ENCODE assay signal across 8 cellular contexts in the genomic region with DNA sequence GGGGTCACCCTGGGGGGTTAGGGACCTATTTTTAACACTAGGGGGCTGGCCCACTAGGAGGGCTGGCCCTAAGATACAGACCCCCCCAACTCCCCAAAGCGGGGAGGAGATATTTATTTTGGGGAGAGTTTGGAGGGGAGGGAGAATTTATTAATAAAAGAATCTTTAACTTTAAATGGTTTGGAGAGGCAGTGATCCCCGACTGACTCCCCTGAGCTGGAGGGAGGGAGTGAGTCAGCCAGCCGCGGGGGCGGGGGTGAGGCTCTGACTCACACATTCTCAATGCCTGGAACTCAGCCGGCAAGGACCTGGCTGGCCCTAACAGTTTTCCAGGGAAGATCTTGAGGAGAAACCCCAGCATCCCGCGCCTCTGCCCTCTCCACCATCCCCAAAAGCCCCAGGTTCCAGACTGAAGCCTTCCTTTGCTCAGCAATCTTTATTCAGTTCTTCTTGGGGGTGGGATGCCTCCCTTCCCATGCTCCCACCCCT. TPM values are rescaled to one million over a fixed set of nuclear protein-coding genes. Genes with fewer than 3 reads are reported as not detected.
DNase-seq lines count a peak whose midpoint lies in the region; ATAC-seq, FAIRE-seq and TF ChIP-seq lines count a peak whose summit lies in the region.

No MANE protein-coding gene starts in this region.

- H3K27me3 ChIP-seq in HepG2 (ENCODE audit: control insufficient read depth in 1 of 2, insufficient read depth in 2 of 2, low read length in 2 of 2), result no peaks in the 10 kb centered on the region; a peak in 2 of 5 replicates

- H3K27ac Mint-ChIP-seq in activated CD4-positive, alpha-beta T cell treated with anti-CD3 and anti-CD28 coated beads, Interleukin-2, amount 10 ng/mL, durations not matched to agents 7 days and 5 days, result peak overlapping the region; percentile 95

- intact Hi-C loops in HepG2 (cut with micrococcal nuclease; ENCODE audit: unreplicated experiment), result no loop called here

- no peaks in the 10 kb centered on the region for H3K9me3 Mint-ChIP-seq in activated CD4-positive, alpha-beta T cell treated with anti-CD3 and anti-CD28 coated beads, Interleukin-2, amount 10 ng/mL, durations not matched to agents 7 days and 5 days

- peaks cover 5% of the 10 kb centered on the region for H3K79me2 ChIP-seq in HepG2 (ENCODE audit: insufficient read depth, low read length)

- FAIRE-seq in HepG2 (lab: Jason Lieb, UNC), result no peak

- peak overlapping the region; percentile 99 for H3K9ac ChIP-seq in HepG2 (ENCODE audit: insufficient read depth, low read depth, low read length)

- 6% methylated on average over 8 of the region's 8 CpGs for WGBS in HepG2 (ENCODE audit: low lambda C conversion rate)

- peak overlapping the region; percentile 69; the same call in 1 of the 2 replicates for H3K27ac ChIP-seq in C4-2B
- H3K27ac ChIP-seq in cingulate gyrus (ENCODE audit: low read depth, low read length), result peak overlapping the region; percentile 94
- H3K27ac ChIP-seq in HepG2 (ENCODE audit: extremely low read length, insufficient read depth, low read length), result peak overlapping the region; percentile 93

- POLR2A ChIA-PET in activated CD4-positive, alpha-beta T cell treated with anti-CD3 and anti-CD28 coated beads, Interleukin-2, amount 10 ng/mL, durations not matched to agents 7 days and 5 days (lab: Charles Lee), result interaction anchor here (0.9 kb wide), 1 partner anchor 37 kb away, joined by 5 read pairs; no protein-coding TSS in a partner anchor
- POLR2A ChIA-PET in HepG2 (lab: Yijun Ruan, JAX), result interaction anchor here (0.6 to 18.8 kb wide), 13 partner anchors 9 to 227 kb away, joined by 3 to 750 read pairs (median 5); partner anchors contain the start of genes CLDN9, IL32, PKMYT1 and ZNF213

- H3K4me1 Mint-ChIP-seq in activated CD4-positive, alpha-beta T cell treated with anti-CD3 and anti-CD28 coated beads, Interleukin-2, amount 10 ng/mL, durations not matched to agents 7 days and 5 days, result peaks cover 55% of the 10 kb centered on the region

- BruUV-seq in HepG2 (replicated peaks; lab: Mats Ljungman, UMichigan), result no TSS peak

- CTCF ChIA-PET in activated CD4-positive, alpha-beta T cell treated with anti-CD3 and anti-CD28 coated beads, Interleukin-2, amount 10 ng/mL, durations not matched to agents 7 days and 5 days (lab: Charles Lee), result interaction anchor here (0.7 to 8.0 kb wide), 10 partner anchors 10 to 126 kb away, joined by 3 to 90 read pairs (median 4); partner anchors contain the start of gene MMP25
- CTCF ChIA-PET in HepG2 (lab: Yijun Ruan, JAX; ENCODE audit: low intra/inter-chr PET ratio, low total read pairs), result no interaction called here

- peak overlapping the region; percentile 84 for H3K4me3 Mint-ChIP-seq in activated CD4-positive, alpha-beta T cell treated with anti-CD3 and anti-CD28 coated beads, Interleukin-2, amount 10 ng/mL, durations not matched to agents 7 days and 5 days

- peak in 1 of 2 experiments; percentile 40; a peak in 2 of 4 replicates for TF ChIP-seq POLR2A in HepG2 (IDR thresholded peaks at IDR 0.05; ENCODE audit: insufficient read depth in 1 of 2, low read depth in 2 of 2, low read length in 2 of 2)

- H3K9me3 ChIP-seq in HepG2 (ENCODE audit: low read length), result no peaks in the 10 kb centered on the region

- H2AFZ ChIP-seq in HepG2 (ENCODE audit: low read length), result no peak overlapping the region

- in situ Hi-C loops in HepG2 (cut with HindIII; ENCODE audit: extremely low pct_ligation_motif_present, low pct_unique_long_range_greater_than_20kb), result no loop called here

- ATAC-seq in HepG2 (peak; percentile 14), GM18867 (IDR thresholded peaks at IDR 0.05; ENCODE audit: unreplicated experiment) (no peak)

- H3K4me2 ChIP-seq in HepG2 (ENCODE audit: low read depth, low read length), result peak overlapping the region; percentile 85

- peak overlapping the region; percentile 65 to 93 (median 76); a peak in 5 of 6 replicates for H3K4me3 ChIP-seq in HepG2 (replicated peaks in 1 of 3; ENCODE audit: insufficient read depth in 1 of 3, low read depth in 2 of 3, low read length in 3 of 3)

- 0 out of 2 replicates have a peak, but pooled peaks have one; percentile 14 for TF ChIP-seq RAD21 in HepG2 (CRISPR knock-in tag; IDR thresholded peaks at IDR 0.05)

- peaks cover 10% of the 10 kb centered on the region for H3K27me3 Mint-ChIP-seq in activated CD4-positive, alpha-beta T cell treated with anti-CD3 and anti-CD28 coated beads, Interleukin-2, amount 10 ng/mL, durations not matched to agents 7 days and 5 days

- H3K4me1 ChIP-seq in HepG2 (ENCODE audit: insufficient read depth, low read length), result peaks cover 55% of the 10 kb centered on the region

- H4K20me1 ChIP-seq in HepG2 (ENCODE audit: insufficient read depth, low read length), result peaks cover 31% of the 10 kb centered on the region; the same call in 1 of the 2 replicates

- TF ChIP-seq CTCF in C4-2B (conservative IDR thresholded peaks at IDR 0.05), result no peak
- no peak for TF ChIP-seq CTCF in HepG2 (CRISPR knock-in tag; IDR thresholded peaks at IDR 0.05)

- no peak for TF ChIP-seq EP300 in HepG2 (IDR thresholded peaks at IDR 0.05; ENCODE audit: low read depth in 2 of 2, low read length in 2 of 2)
- no peak for TF ChIP-seq EP300 in HepG2 (CRISPR knock-in tag; IDR thresholded peaks at IDR 0.05; ENCODE audit: borderline replicate concordance)

- peaks cover 19% of the 10 kb centered on the region for H3K36me3 Mint-ChIP-seq in activated CD4-positive, alpha-beta T cell treated with anti-CD3 and anti-CD28 coated beads, Interleukin-2, amount 10 ng/mL, durations not matched to agents 7 days and 5 days (ENCODE audit: low read depth)

- peaks cover 14 to 17% of the 10 kb centered on the region in 2 experiments; a peak in 4 of 5 replicates for H3K36me3 ChIP-seq in HepG2 (replicated peaks in 1 of 2; ENCODE audit: control insufficient read depth in 1 of 2, insufficient read depth in 2 of 2, low read length in 2 of 2)

- DNase-seq in LHCN-M2 (ENCODE audit: low read depth) (peak; percentile 96), HepG2 (ENCODE audit: low spot score) (peak; percentile 76), NCI-H146 (lab: John Stamatoyannopoulos, UW) (no peak)
- peak; percentile 71 for DNase-seq in activated CD4-positive, alpha-beta T cell treated with anti-CD3 and anti-CD28 coated beads, Interleukin-2, amount 10 ng/mL, durations not matched to agents 7 days and 5 days
- DNase-seq in stimulated activated CD4-positive, alpha-beta T cell treated with anti-CD3 and anti-CD28 coated beads, Interleukin-2, amount 100 ng/mL, for 4 hours (ENCODE audit: low read depth), result peak; percentile 91

RNA-seq across cellular contexts. Expression of gene HCFC1R1, which starts 1.5 kb away (rescaled TPM):
- 20.6 and 28.1 TPM in 2 replicates for total RNA-seq in LHCN-M2 (2014; rRNA removed)
- 165 TPM for polyA plus RNA-seq in LHCN-M2 (2012)
- 10 to 100 TPM; 38.3 to 44.1 TPM for total RNA-seq in activated CD4-positive, alpha-beta T cell treated with anti-CD3 and anti-CD28 coated beads, Interleukin-2, amount 10 ng/mL, durations not matched to agents 7 days and 5 days
- total RNA-seq in HepG2 (2016; rRNA removed; fragmentation: Illumina TruSeq; extraction: Trizol), result 8.3 and 16.1 TPM in 2 replicates
- total RNA-seq in HepG2 (2016; cell fraction: cytosol; rRNA removed; fragmentation: Illumina TruSeq; extraction: Trizol; ENCODE audit: low read depth), result 37.5 and 42.2 TPM in 2 replicates
- total RNA-seq in HepG2 (2016; cell fraction: insoluble cytoplasmic fraction; rRNA removed; fragmentation: Illumina TruSeq; extraction: Trizol), result 13.2 and 13.5 TPM in 2 replicates
- 20.6 and 28.5 TPM in 2 replicates for total RNA-seq in HepG2 (2016; cell fraction: membrane; rRNA removed; fragmentation: Illumina TruSeq; extraction: Trizol)
- total RNA-seq in HepG2 (2016; cell fraction: nucleus; rRNA removed; fragmentation: Illumina TruSeq; extraction: Trizol), result 8.9 and 10.2 TPM in 2 replicates
- 13.8 and 18.3 TPM in 2 replicates for polyA plus RNA-seq in HepG2 (2011; rRNA removed)
- 10.4 and 22.3 TPM in 2 replicates for polyA plus RNA-seq in HepG2 (2011; cell fraction: cytosol; rRNA removed)
- 15.6 and 17.0 TPM in 2 replicates for polyA plus RNA-seq in HepG2 (2011; cell fraction: nucleus; rRNA removed)
- 21.9 and 22.5 TPM in 2 replicates for polyA plus RNA-seq in HepG2 (2012)
- 78.3 and 82.9 TPM in 2 replicates for polyA plus RNA-seq in HepG2 (2016; cell fraction: cytosol; fragmentation: Illumina TruSeq; extraction: Trizol; ENCODE audit: low read depth)
- polyA plus RNA-seq in HepG2 (2016; cell fraction: insoluble cytoplasmic fraction; fragmentation: Illumina TruSeq; extraction: Trizol; ENCODE audit: low read depth), result 22.8 and 27.5 TPM in 2 replicates
- 50.2 and 52.2 TPM in 2 replicates for polyA plus RNA-seq in HepG2 (2016; cell fraction: membrane; fragmentation: Illumina TruSeq; extraction: Trizol; ENCODE audit: low read depth)
- polyA plus RNA-seq in HepG2 (2016; cell fraction: nucleus; fragmentation: Illumina TruSeq; extraction: Trizol; ENCODE audit: insufficient read depth, low read depth), result 27.0 and 28.5 TPM in 2 replicates
- 10.3 and 23.2 TPM in 2 replicates for polyA minus RNA-seq in HepG2 (2011; rRNA and poly(A)+ RNA removed; ENCODE audit: low replicate concordance)
- 8.5 and 9.0 TPM in 2 replicates for polyA minus RNA-seq in HepG2 (2011; cell fraction: cytosol; rRNA and poly(A)+ RNA removed)
- polyA minus RNA-seq in HepG2 (2011; cell fraction: nucleus; rRNA and poly(A)+ RNA removed), result 1.9 and 2.8 TPM in 2 replicates

RNA-seq across cellular contexts. Expression of gene THOC6, which starts 1.6 kb away (rescaled TPM):
- total RNA-seq in LHCN-M2 (2014; rRNA removed), result 18.0 and 18.7 TPM in 2 replicates
- polyA plus RNA-seq in LHCN-M2 (2012), result 16.9 TPM
- total RNA-seq in activated CD4-positive, alpha-beta T cell treated with anti-CD3 and anti-CD28 coated beads, Interleukin-2, amount 10 ng/mL, durations not matched to agents 7 days and 5 days, result 10 to 100 TPM; 49.5 to 58.4 TPM
- 37.0 TPM in 2 replicates for total RNA-seq in HepG2 (2016; rRNA removed; fragmentation: Illumina TruSeq; extraction: Trizol)
- 28.6 and 34.8 TPM in 2 replicates for total RNA-seq in HepG2 (2016; cell fraction: cytosol; rRNA removed; fragmentation: Illumina TruSeq; extraction: Trizol; ENCODE audit: low read depth)
- 32.0 and 40.9 TPM in 2 replicates for total RNA-seq in HepG2 (2016; cell fraction: insoluble cytoplasmic fraction; rRNA removed; fragmentation: Illumina TruSeq; extraction: Trizol)
- total RNA-seq in HepG2 (2016; cell fraction: membrane; rRNA removed; fragmentation: Illumina TruSeq; extraction: Trizol), result 37.8 and 51.5 TPM in 2 replicates
- total RNA-seq in HepG2 (2016; cell fraction: nucleus; rRNA removed; fragmentation: Illumina TruSeq; extraction: Trizol), result 22.9 TPM in 2 replicates
- polyA plus RNA-seq in HepG2 (2011; rRNA removed), result 32.1 and 33.5 TPM in 2 replicates
- 25.6 and 35.3 TPM in 2 replicates for polyA plus RNA-seq in HepG2 (2011; cell fraction: cytosol; rRNA removed)
- 116 and 131 TPM in 2 replicates for polyA plus RNA-seq in HepG2 (2011; cell fraction: nucleus; rRNA removed)
- polyA plus RNA-seq in HepG2 (2012), result 28.1 and 32.9 TPM in 2 replicates
- polyA plus RNA-seq in HepG2 (2016; cell fraction: cytosol; fragmentation: Illumina TruSeq; extraction: Trizol; ENCODE audit: low read depth), result 33.8 and 44.7 TPM in 2 replicates
- polyA plus RNA-seq in HepG2 (2016; cell fraction: insoluble cytoplasmic fraction; fragmentation: Illumina TruSeq; extraction: Trizol; ENCODE audit: low read depth), result 43.4 and 44.7 TPM in 2 replicates
- 37.0 and 50.8 TPM in 2 replicates for polyA plus RNA-seq in HepG2 (2016; cell fraction: membrane; fragmentation: Illumina TruSeq; extraction: Trizol; ENCODE audit: low read depth)
- polyA plus RNA-seq in HepG2 (2016; cell fraction: nucleus; fragmentation: Illumina TruSeq; extraction: Trizol; ENCODE audit: insufficient read depth, low read depth), result 55.2 and 56.2 TPM in 2 replicates
- polyA minus RNA-seq in HepG2 (2011; rRNA and poly(A)+ RNA removed; ENCODE audit: low replicate concordance), result 39.0 and 64.3 TPM in 2 replicates
- 13.7 and 16.5 TPM in 2 replicates for polyA minus RNA-seq in HepG2 (2011; cell fraction: cytosol; rRNA and poly(A)+ RNA removed)
- polyA minus RNA-seq in HepG2 (2011; cell fraction: nucleus; rRNA and poly(A)+ RNA removed), result 23.3 and 24.7 TPM in 2 replicates

RNA-seq across cellular contexts. Expression of gene TNFRSF12A, which starts 2.1 kb away (rescaled TPM):
- total RNA-seq in LHCN-M2 (2014; rRNA removed), result 574 and 676 TPM in 2 replicates
- 569 TPM for polyA plus RNA-seq in LHCN-M2 (2012)
- total RNA-seq in activated CD4-positive, alpha-beta T cell treated with anti-CD3 and anti-CD28 coated beads, Interleukin-2, amount 10 ng/mL, durations not matched to agents 7 days and 5 days, result 1 to 10 TPM; 1.8 to 2.1 TPM
- 36.5 and 66.0 TPM in 2 replicates for total RNA-seq in HepG2 (2016; rRNA removed; fragmentation: Illumina TruSeq; extraction: Trizol)
- 43.4 and 53.1 TPM in 2 replicates for total RNA-seq in HepG2 (2016; cell fraction: cytosol; rRNA removed; fragmentation: Illumina TruSeq; extraction: Trizol; ENCODE audit: low read depth)
- total RNA-seq in HepG2 (2016; cell fraction: insoluble cytoplasmic fraction; rRNA removed; fragmentation: Illumina TruSeq; extraction: Trizol), result 26.5 and 67.0 TPM in 2 replicates
- 51.6 and 58.5 TPM in 2 replicates for total RNA-seq in HepG2 (2016; cell fraction: membrane; rRNA removed; fragmentation: Illumina TruSeq; extraction: Trizol)
- total RNA-seq in HepG2 (2016; cell fraction: nucleus; rRNA removed; fragmentation: Illumina TruSeq; extraction: Trizol), result 52.1 and 57.5 TPM in 2 replicates
- 61.9 and 118 TPM in 2 replicates for polyA plus RNA-seq in HepG2 (2011; rRNA removed)
- polyA plus RNA-seq in HepG2 (2011; cell fraction: cytosol; rRNA removed), result 90.0 and 93.7 TPM in 2 replicates
- 113 and 117 TPM in 2 replicates for polyA plus RNA-seq in HepG2 (2011; cell fraction: nucleus; rRNA removed)
- polyA plus RNA-seq in HepG2 (2012), result 29.4 and 57.4 TPM in 2 replicates
- 34.4 and 45.6 TPM in 2 replicates for polyA plus RNA-seq in HepG2 (2016; cell fraction: cytosol; fragmentation: Illumina TruSeq; extraction: Trizol; ENCODE audit: low read depth)
- polyA plus RNA-seq in HepG2 (2016; cell fraction: insoluble cytoplasmic fraction; fragmentation: Illumina TruSeq; extraction: Trizol; ENCODE audit: low read depth), result 26.8 and 28.0 TPM in 2 replicates
- polyA plus RNA-seq in HepG2 (2016; cell fraction: membrane; fragmentation: Illumina TruSeq; extraction: Trizol; ENCODE audit: low read depth), result 37.1 and 41.1 TPM in 2 replicates
- polyA plus RNA-seq in HepG2 (2016; cell fraction: nucleus; fragmentation: Illumina TruSeq; extraction: Trizol; ENCODE audit: insufficient read depth, low read depth), result 92.9 and 105 TPM in 2 replicates
- polyA minus RNA-seq in HepG2 (2011; rRNA and poly(A)+ RNA removed; ENCODE audit: low replicate concordance), result 39.1 and 63.9 TPM in 2 replicates
- 56.5 and 59.2 TPM in 2 replicates for polyA minus RNA-seq in HepG2 (2011; cell fraction: cytosol; rRNA and poly(A)+ RNA removed)
- 30.4 and 33.3 TPM in 2 replicates for polyA minus RNA-seq in HepG2 (2011; cell fraction: nucleus; rRNA and poly(A)+ RNA removed)

RNA-seq across cellular contexts. Expression of gene CLDN6, which starts 4.3 kb away (rescaled TPM):
- total RNA-seq in LHCN-M2 (2014; rRNA removed) (0.06 TPM in 2 replicates), HepG2 (2016; rRNA removed; fragmentation: Illumina TruSeq; extraction: Trizol) (2.7 and 7.6 TPM in 2 replicates)
- polyA plus RNA-seq in LHCN-M2 (2012), result 0.23 TPM
- not detected for total RNA-seq in activated CD4-positive, alpha-beta T cell treated with anti-CD3 and anti-CD28 coated beads, Interleukin-2, amount 10 ng/mL, durations not matched to agents 7 days and 5 days
- 1.2 and 1.3 TPM in 2 replicates for total RNA-seq in HepG2 (2016; cell fraction: cytosol; rRNA removed; fragmentation: Illumina TruSeq; extraction: Trizol; ENCODE audit: low read depth)
- total RNA-seq in HepG2 (2016; cell fraction: insoluble cytoplasmic fraction; rRNA removed; fragmentation: Illumina TruSeq; extraction: Trizol), result 2.2 and 8.1 TPM in 2 replicates
- 1.4 and 2.3 TPM in 2 replicates for total RNA-seq in HepG2 (2016; cell fraction: membrane; rRNA removed; fragmentation: Illumina TruSeq; extraction: Trizol)
- 9.3 and 10.1 TPM in 2 replicates for total RNA-seq in HepG2 (2016; cell fraction: nucleus; rRNA removed; fragmentation: Illumina TruSeq; extraction: Trizol)
- 5.9 and 10.1 TPM in 2 replicates for polyA plus RNA-seq in HepG2 (2011; rRNA removed)
- polyA plus RNA-seq in HepG2 (2011; cell fraction: cytosol; rRNA removed), result 10.2 and 14.5 TPM in 2 replicates
- polyA plus RNA-seq in HepG2 (2011; cell fraction: nucleus; rRNA removed), result 3.6 and 5.9 TPM in 2 replicates
- 5.5 and 7.9 TPM in 2 replicates for polyA plus RNA-seq in HepG2 (2012)
- 2.0 and 2.8 TPM in 2 replicates for polyA plus RNA-seq in HepG2 (2016; cell fraction: cytosol; fragmentation: Illumina TruSeq; extraction: Trizol; ENCODE audit: low read depth)
- 3.6 and 4.2 TPM in 2 replicates for polyA plus RNA-seq in HepG2 (2016; cell fraction: insoluble cytoplasmic fraction; fragmentation: Illumina TruSeq; extraction: Trizol; ENCODE audit: low read depth)
- 2.8 and 3.7 TPM in 2 replicates for polyA plus RNA-seq in HepG2 (2016; cell fraction: membrane; fragmentation: Illumina TruSeq; extraction: Trizol; ENCODE audit: low read depth)
- polyA plus RNA-seq in HepG2 (2016; cell fraction: nucleus; fragmentation: Illumina TruSeq; extraction: Trizol; ENCODE audit: insufficient read depth, low read depth), result 22.4 and 25.4 TPM in 2 replicates
- 0.14 and 9.8 TPM in 2 replicates for polyA minus RNA-seq in HepG2 (2011; rRNA and poly(A)+ RNA removed; ENCODE audit: low replicate concordance)
- 4.6 and 5.7 TPM in 2 replicates for polyA minus RNA-seq in HepG2 (2011; cell fraction: cytosol; rRNA and poly(A)+ RNA removed)
- 1.0 and 1.4 TPM in 2 replicates for polyA minus RNA-seq in HepG2 (2011; cell fraction: nucleus; rRNA and poly(A)+ RNA removed)

RNA-seq across cellular contexts. Expression of gene CLDN9, which starts 9.5 kb away (rescaled TPM):
- total RNA-seq in LHCN-M2 (2014; rRNA removed), result not detected in 2 replicates
- polyA plus RNA-seq in LHCN-M2 (2012), result not detected
- not detected for total RNA-seq in activated CD4-positive, alpha-beta T cell treated with anti-CD3 and anti-CD28 coated beads, Interleukin-2, amount 10 ng/mL, durations not matched to agents 7 days and 5 days
- 0.08 and 0.15 TPM in 2 replicates for total RNA-seq in HepG2 (2016; rRNA removed; fragmentation: Illumina TruSeq; extraction: Trizol)
- total RNA-seq in HepG2 (2016; cell fraction: cytosol; rRNA removed; fragmentation: Illumina TruSeq; extraction: Trizol; ENCODE audit: low read depth), result not detected in 2 replicates
- total RNA-seq in HepG2 (2016; cell fraction: insoluble cytoplasmic fraction; rRNA removed; fragmentation: Illumina TruSeq; extraction: Trizol), result 0.09 and 0.11 TPM in 2 replicates
- total RNA-seq in HepG2 (2016; cell fraction: membrane; rRNA removed; fragmentation: Illumina TruSeq; extraction: Trizol), result 0.09 and 0.14 TPM in 2 replicates
- not detected in 2 replicates for total RNA-seq in HepG2 (2016; cell fraction: nucleus; rRNA removed; fragmentation: Illumina TruSeq; extraction: Trizol)
- polyA plus RNA-seq in HepG2 (2011; rRNA removed), result 0.26 and 0.48 TPM in 2 replicates
- polyA plus RNA-seq in HepG2 (2011; cell fraction: cytosol; rRNA removed), result 0.26 and 0.52 TPM in 2 replicates
- polyA plus RNA-seq in HepG2 (2011; cell fraction: nucleus; rRNA removed), result 2.1 and 2.4 TPM in 2 replicates
- polyA plus RNA-seq in HepG2 (2012), result 0.32 and 0.53 TPM in 2 replicates
- 0.08 and 0.20 TPM in 2 replicates for polyA plus RNA-seq in HepG2 (2016; cell fraction: cytosol; fragmentation: Illumina TruSeq; extraction: Trizol; ENCODE audit: low read depth)
- 0.15 and 0.17 TPM in 2 replicates for polyA plus RNA-seq in HepG2 (2016; cell fraction: insoluble cytoplasmic fraction; fragmentation: Illumina TruSeq; extraction: Trizol; ENCODE audit: low read depth)
- polyA plus RNA-seq in HepG2 (2016; cell fraction: membrane; fragmentation: Illumina TruSeq; extraction: Trizol; ENCODE audit: low read depth), result 0.15 TPM in 1 of 2 replicates, not detected in the other
- 1.1 and 1.3 TPM in 2 replicates for polyA plus RNA-seq in HepG2 (2016; cell fraction: nucleus; fragmentation: Illumina TruSeq; extraction: Trizol; ENCODE audit: insufficient read depth, low read depth)
- polyA minus RNA-seq in HepG2 (2011; rRNA and poly(A)+ RNA removed; ENCODE audit: low replicate concordance), result 0.26 and 1.1 TPM in 2 replicates
- polyA minus RNA-seq in HepG2 (2011; cell fraction: cytosol; rRNA and poly(A)+ RNA removed), result 0.44 and 0.79 TPM in 2 replicates
- 0.77 and 0.99 TPM in 2 replicates for polyA minus RNA-seq in HepG2 (2011; cell fraction: nucleus; rRNA and poly(A)+ RNA removed)

Comparison
In these comparisons a context has a peak if more than half of its experiments do, and no peak if none do; other contexts are left out.
1. RNA of gene TNFRSF12A, which starts 2.1 kb away (total RNA-seq): 574 to 676 TPM in LHCN-M2 and 26.5 to 67.0 TPM in HepG2; 1.8 to 2.1 TPM in activated CD4-positive, alpha-beta T cell treated with anti-CD3 and anti-CD28 coated beads, Interleukin-2, amount 10 ng/mL, durations not matched to agents 7 days and 5 days; every median in the first group is over 4 times any median in the second.
2. Peak in every context shown above with its lines, with median percentiles within 50 percentile points of each other: H3K27ac ChIP-seq.